1 cellular context compared by ENCODE assay signal in the genomic region with DNA sequence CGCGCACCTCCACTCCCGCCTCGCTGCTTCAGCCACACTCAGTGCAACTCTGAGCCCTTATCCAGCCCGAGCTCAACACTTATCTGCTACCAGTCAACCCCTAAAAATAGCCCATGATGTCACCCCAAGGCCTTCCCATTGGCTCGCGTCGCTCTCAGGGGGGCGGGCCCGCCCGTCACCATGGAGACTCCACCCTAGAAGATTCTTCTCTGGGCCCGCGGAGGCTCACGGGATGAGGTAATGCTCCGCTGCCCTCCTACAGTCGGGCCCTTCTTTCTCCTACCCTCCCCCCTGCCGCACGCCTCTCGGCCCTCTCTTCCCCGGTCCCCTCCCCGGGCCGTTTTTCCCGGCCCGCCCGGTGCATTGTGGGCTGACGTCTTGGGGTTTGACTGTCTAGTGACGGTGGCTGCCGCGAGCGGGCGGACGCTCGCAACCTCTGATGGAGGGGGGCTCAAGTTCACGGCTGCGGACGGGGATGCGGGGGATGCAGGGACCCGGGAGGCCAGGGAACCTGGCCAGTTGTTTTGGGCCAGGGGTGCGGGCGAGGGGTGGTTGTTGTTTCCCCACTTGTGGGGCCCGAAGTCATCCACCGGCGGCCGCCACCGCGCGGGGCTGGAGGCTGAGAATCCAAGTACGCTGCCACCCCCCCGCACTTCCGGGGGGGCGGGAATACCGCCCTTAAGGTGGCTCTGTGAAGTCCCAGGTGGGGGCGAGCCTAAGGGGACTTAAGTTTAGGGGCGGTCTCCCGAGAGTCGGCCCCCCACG.
TF ChIP-seq lines count a peak whose summit lies in the region.

A gene (minus strand): TSS at position 55 of the 765 bp plus-strand sequence. CDS start 977 bp downstream, outside the sequence.

TF ChIP-seq in GM12878, 131 proteins besides CTCF, POLR2A, EP300 and RAD21 (continued from another document and continues in another):
- TF ChIP-seq, protein P1, sequence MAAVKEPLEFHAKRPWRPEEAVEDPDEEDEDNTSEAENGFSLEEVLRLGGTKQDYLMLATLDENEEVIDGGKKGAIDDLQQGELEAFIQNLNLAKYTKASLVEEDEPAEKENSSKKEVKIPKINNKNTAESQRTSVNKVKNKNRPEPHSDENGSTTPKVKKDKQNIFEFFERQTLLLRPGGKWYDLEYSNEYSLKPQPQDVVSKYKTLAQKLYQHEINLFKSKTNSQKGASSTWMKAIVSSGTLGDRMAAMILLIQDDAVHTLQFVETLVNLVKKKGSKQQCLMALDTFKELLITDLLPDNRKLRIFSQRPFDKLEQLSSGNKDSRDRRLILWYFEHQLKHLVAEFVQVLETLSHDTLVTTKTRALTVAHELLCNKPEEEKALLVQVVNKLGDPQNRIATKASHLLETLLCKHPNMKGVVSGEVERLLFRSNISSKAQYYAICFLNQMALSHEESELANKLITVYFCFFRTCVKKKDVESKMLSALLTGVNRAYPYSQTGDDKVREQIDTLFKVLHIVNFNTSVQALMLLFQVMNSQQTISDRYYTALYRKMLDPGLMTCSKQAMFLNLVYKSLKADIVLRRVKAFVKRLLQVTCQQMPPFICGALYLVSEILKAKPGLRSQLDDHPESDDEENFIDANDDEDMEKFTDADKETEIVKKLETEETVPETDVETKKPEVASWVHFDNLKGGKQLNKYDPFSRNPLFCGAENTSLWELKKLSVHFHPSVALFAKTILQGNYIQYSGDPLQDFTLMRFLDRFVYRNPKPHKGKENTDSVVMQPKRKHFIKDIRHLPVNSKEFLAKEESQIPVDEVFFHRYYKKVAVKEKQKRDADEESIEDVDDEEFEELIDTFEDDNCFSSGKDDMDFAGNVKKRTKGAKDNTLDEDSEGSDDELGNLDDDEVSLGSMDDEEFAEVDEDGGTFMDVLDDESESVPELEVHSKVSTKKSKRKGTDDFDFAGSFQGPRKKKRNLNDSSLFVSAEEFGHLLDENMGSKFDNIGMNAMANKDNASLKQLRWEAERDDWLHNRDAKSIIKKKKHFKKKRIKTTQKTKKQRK (IDR thresholded peaks at IDR 0.05; ENCODE audit: low read depth, low read length) = no peak
- TF ChIP-seq JUNB (IDR thresholded peaks at IDR 0.05) (peak; percentile 64), CHD1 (IDR thresholded peaks at IDR 0.05; ENCODE audit: low read depth, low read length) (0 out of 2 replicates have a peak, but pooled peaks have one; percentile 47), NFXL1 (IDR thresholded peaks at IDR 0.05; ENCODE audit: borderline replicate concordance) (no peak), JUND (IDR thresholded peaks at IDR 0.05; ENCODE audit: low read depth, low read length) (peak; percentile 58), HDGF (IDR thresholded peaks at IDR 0.05) (peak; percentile 88), SMAD1 (IDR thresholded peaks at IDR 0.05; ENCODE audit: low read depth, partially characterized antibody) (peak; percentile 89), STAT1 (conservative IDR thresholded peaks at IDR 0.05) (no peak), SIX5 (IDR thresholded peaks at IDR 0.05; ENCODE audit: low read depth, low read length, severe bottlenecking) (no peak), ZNF207 (IDR thresholded peaks at IDR 0.05; ENCODE audit: borderline replicate concordance) (no peak), TARDBP (IDR thresholded peaks at IDR 0.05; ENCODE audit: borderline replicate concordance) (peak; percentile 6; the same call in 1 of the 2 replicates), RUNX3 (IDR thresholded peaks at IDR 0.05; ENCODE audit: low read length) (no peak; the same call in 1 of the 2 replicates), NR2C1 (IDR thresholded peaks at IDR 0.05) (no peak), MYB (IDR thresholded peaks at IDR 0.05; ENCODE audit: borderline replicate concordance, low read depth, low read length) (0 out of 2 replicates have a peak, but pooled peaks have one; percentile 25), YY1 (IDR thresholded peaks at IDR 0.05; ENCODE audit: low read depth, low read length) (peak; percentile 60), BACH1 (IDR thresholded peaks at IDR 0.05; ENCODE audit: borderline replicate concordance) (no peak; the same call in none of the 2 replicates), SIN3A (IDR thresholded peaks at IDR 0.05; ENCODE audit: low read depth, low read length) (no peak; the same call in 1 of the 2 replicates), RFX5 (IDR thresholded peaks at IDR 0.05; ENCODE audit: low read depth, low read length) (peak; percentile 48; the same call in 1 of the 2 replicates), TAF1 (IDR thresholded peaks at IDR 0.05; ENCODE audit: borderline replicate concordance, low read depth, low read length) (peak; percentile 95), FOXM1 (IDR thresholded peaks at IDR 0.05; ENCODE audit: low read depth, low read length) (peak; percentile 6; the same call in 1 of the 2 replicates), ZZZ3 (IDR thresholded peaks at IDR 0.05; ENCODE audit: control insufficient read depth, insufficient read length, low read depth) (no peak), ZBED1 (IDR thresholded peaks at IDR 0.05; ENCODE audit: borderline replicate concordance) (0 out of 2 replicates have a peak, but pooled peaks have one; percentile 40), SMC3 (IDR thresholded peaks at IDR 0.05; ENCODE audit: borderline replicate concordance, low read length) (no peak), ZNF622 (IDR thresholded peaks at IDR 0.05) (no peak), CHD2 (IDR thresholded peaks at IDR 0.05; ENCODE audit: borderline replicate concordance, low read depth, low read length) (peak; percentile 77), FOS (IDR thresholded peaks at IDR 0.05; ENCODE audit: borderline replicate concordance, extremely low read depth, insufficient read length) (no peak), HDAC6 (IDR thresholded peaks at IDR 0.05; ENCODE audit: unreplicated experiment) (peak; percentile 30)
- TF ChIP-seq, protein P2, sequence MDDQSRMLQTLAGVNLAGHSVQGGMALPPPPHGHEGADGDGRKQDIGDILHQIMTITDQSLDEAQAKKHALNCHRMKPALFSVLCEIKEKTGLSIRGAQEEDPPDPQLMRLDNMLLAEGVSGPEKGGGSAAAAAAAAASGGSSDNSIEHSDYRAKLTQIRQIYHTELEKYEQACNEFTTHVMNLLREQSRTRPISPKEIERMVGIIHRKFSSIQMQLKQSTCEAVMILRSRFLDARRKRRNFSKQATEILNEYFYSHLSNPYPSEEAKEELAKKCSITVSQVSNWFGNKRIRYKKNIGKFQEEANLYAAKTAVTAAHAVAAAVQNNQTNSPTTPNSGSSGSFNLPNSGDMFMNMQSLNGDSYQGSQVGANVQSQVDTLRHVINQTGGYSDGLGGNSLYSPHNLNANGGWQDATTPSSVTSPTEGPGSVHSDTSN (IDR thresholded peaks at IDR 0.05; ENCODE audit: insufficient replicate concordance, low read depth, low read length) = no peak
- TF ChIP-seq, protein P3, sequence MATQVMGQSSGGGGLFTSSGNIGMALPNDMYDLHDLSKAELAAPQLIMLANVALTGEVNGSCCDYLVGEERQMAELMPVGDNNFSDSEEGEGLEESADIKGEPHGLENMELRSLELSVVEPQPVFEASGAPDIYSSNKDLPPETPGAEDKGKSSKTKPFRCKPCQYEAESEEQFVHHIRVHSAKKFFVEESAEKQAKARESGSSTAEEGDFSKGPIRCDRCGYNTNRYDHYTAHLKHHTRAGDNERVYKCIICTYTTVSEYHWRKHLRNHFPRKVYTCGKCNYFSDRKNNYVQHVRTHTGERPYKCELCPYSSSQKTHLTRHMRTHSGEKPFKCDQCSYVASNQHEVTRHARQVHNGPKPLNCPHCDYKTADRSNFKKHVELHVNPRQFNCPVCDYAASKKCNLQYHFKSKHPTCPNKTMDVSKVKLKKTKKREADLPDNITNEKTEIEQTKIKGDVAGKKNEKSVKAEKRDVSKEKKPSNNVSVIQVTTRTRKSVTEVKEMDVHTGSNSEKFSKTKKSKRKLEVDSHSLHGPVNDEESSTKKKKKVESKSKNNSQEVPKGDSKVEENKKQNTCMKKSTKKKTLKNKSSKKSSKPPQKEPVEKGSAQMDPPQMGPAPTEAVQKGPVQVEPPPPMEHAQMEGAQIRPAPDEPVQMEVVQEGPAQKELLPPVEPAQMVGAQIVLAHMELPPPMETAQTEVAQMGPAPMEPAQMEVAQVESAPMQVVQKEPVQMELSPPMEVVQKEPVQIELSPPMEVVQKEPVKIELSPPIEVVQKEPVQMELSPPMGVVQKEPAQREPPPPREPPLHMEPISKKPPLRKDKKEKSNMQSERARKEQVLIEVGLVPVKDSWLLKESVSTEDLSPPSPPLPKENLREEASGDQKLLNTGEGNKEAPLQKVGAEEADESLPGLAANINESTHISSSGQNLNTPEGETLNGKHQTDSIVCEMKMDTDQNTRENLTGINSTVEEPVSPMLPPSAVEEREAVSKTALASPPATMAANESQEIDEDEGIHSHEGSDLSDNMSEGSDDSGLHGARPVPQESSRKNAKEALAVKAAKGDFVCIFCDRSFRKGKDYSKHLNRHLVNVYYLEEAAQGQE (IDR thresholded peaks at IDR 0.05; ENCODE audit: low read depth, low read length) = peak; percentile 27; the same call in 1 of the 2 replicates
- TF ChIP-seq, protein P4, sequence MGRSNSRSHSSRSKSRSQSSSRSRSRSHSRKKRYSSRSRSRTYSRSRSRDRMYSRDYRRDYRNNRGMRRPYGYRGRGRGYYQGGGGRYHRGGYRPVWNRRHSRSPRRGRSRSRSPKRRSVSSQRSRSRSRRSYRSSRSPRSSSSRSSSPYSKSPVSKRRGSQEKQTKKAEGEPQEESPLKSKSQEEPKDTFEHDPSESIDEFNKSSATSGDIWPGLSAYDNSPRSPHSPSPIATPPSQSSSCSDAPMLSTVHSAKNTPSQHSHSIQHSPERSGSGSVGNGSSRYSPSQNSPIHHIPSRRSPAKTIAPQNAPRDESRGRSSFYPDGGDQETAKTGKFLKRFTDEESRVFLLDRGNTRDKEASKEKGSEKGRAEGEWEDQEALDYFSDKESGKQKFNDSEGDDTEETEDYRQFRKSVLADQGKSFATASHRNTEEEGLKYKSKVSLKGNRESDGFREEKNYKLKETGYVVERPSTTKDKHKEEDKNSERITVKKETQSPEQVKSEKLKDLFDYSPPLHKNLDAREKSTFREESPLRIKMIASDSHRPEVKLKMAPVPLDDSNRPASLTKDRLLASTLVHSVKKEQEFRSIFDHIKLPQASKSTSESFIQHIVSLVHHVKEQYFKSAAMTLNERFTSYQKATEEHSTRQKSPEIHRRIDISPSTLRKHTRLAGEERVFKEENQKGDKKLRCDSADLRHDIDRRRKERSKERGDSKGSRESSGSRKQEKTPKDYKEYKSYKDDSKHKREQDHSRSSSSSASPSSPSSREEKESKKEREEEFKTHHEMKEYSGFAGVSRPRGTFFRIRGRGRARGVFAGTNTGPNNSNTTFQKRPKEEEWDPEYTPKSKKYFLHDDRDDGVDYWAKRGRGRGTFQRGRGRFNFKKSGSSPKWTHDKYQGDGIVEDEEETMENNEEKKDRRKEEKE (IDR thresholded peaks at IDR 0.05) = no peak
- TF ChIP-seq, protein P5, sequence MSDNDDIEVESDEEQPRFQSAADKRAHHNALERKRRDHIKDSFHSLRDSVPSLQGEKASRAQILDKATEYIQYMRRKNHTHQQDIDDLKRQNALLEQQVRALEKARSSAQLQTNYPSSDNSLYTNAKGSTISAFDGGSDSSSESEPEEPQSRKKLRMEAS (IDR thresholded peaks at IDR 0.05; ENCODE audit: low read depth, low read length) = no peak
- TF ChIP-seq, protein P6, sequence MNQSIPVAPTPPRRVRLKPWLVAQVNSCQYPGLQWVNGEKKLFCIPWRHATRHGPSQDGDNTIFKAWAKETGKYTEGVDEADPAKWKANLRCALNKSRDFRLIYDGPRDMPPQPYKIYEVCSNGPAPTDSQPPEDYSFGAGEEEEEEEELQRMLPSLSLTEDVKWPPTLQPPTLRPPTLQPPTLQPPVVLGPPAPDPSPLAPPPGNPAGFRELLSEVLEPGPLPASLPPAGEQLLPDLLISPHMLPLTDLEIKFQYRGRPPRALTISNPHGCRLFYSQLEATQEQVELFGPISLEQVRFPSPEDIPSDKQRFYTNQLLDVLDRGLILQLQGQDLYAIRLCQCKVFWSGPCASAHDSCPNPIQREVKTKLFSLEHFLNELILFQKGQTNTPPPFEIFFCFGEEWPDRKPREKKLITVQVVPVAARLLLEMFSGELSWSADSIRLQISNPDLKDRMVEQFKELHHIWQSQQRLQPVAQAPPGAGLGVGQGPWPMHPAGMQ (IDR thresholded peaks at IDR 0.05; ENCODE audit: borderline replicate concordance) = no peak
- TF ChIP-seq, protein P7, sequence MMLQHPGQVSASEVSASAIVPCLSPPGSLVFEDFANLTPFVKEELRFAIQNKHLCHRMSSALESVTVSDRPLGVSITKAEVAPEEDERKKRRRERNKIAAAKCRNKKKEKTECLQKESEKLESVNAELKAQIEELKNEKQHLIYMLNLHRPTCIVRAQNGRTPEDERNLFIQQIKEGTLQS (IDR thresholded peaks at IDR 0.05; ENCODE audit: borderline replicate concordance, extremely low read depth, low read depth, low read length) = no peak
- TF ChIP-seq, protein P8, sequence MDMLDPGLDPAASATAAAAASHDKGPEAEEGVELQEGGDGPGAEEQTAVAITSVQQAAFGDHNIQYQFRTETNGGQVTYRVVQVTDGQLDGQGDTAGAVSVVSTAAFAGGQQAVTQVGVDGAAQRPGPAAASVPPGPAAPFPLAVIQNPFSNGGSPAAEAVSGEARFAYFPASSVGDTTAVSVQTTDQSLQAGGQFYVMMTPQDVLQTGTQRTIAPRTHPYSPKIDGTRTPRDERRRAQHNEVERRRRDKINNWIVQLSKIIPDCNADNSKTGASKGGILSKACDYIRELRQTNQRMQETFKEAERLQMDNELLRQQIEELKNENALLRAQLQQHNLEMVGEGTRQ (IDR thresholded peaks at IDR 0.05; ENCODE audit: borderline replicate concordance, low read depth, low read length) = no peak
- TF ChIP-seq, protein P9, sequence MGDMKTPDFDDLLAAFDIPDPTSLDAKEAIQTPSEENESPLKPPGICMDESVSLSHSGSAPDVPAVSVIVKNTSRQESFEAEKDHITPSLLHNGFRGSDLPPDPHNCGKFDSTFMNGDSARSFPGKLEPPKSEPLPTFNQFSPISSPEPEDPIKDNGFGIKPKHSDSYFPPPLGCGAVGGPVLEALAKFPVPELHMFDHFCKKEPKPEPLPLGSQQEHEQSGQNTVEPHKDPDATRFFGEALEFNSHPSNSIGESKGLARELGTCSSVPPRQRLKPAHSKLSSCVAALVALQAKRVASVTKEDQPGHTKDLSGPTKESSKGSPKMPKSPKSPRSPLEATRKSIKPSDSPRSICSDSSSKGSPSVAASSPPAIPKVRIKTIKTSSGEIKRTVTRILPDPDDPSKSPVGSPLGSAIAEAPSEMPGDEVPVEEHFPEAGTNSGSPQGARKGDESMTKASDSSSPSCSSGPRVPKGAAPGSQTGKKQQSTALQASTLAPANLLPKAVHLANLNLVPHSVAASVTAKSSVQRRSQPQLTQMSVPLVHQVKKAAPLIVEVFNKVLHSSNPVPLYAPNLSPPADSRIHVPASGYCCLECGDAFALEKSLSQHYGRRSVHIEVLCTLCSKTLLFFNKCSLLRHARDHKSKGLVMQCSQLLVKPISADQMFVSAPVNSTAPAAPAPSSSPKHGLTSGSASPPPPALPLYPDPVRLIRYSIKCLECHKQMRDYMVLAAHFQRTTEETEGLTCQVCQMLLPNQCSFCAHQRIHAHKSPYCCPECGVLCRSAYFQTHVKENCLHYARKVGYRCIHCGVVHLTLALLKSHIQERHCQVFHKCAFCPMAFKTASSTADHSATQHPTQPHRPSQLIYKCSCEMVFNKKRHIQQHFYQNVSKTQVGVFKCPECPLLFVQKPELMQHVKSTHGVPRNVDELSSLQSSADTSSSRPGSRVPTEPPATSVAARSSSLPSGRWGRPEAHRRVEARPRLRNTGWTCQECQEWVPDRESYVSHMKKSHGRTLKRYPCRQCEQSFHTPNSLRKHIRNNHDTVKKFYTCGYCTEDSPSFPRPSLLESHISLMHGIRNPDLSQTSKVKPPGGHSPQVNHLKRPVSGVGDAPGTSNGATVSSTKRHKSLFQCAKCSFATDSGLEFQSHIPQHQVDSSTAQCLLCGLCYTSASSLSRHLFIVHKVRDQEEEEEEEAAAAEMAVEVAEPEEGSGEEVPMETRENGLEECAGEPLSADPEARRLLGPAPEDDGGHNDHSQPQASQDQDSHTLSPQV (IDR thresholded peaks at IDR 0.05) = no peak
